ENCODE assay signal across 12 cellular contexts in genomic region chr20:49561806-49562205, GRCh38. TPM values are rescaled to one million over a fixed set of nuclear protein-coding genes. Genes with fewer than 3 reads are reported as not detected.
DNase-seq lines count a peak whose midpoint lies in the region; ATAC-seq, FAIRE-seq and TF ChIP-seq lines count a peak whose summit lies in the region.
"Had no signal": no experiment of that assay in that cellular context is flagged by ENCODE, and none has a peak within 500 bp of the region (broad histone marks: within the 10 kb centered on the region; RNA-seq: fewer than 3 reads in every experiment).

No MANE protein-coding gene starts in this region.

- H3K9me3 ChIP-seq in AG04450 (ENCODE audit: control insufficient read depth, insufficient read depth, low read length) = no peaks in the 10 kb centered on the region; the same call in 1 of the 2 replicates
- H3K9me3 ChIP-seq in iPS-18a (ENCODE audit: control insufficient read depth, low read depth, low read length) = no peaks in the 10 kb centered on the region
- no peaks in the 10 kb centered on the region for H3K9me3 ChIP-seq in psoas muscle

- H3K36me3 ChIP-seq in iPS-18a (ENCODE audit: control insufficient read depth, low read depth, low read length) (no peaks in the 10 kb centered on the region), psoas muscle (ENCODE audit: insufficient read depth in 1 of 2, low read depth in 1 of 2) (no peaks in the 10 kb centered on the region)

- H3K27me3 ChIP-seq in AG04450 (ENCODE audit: control insufficient read depth, insufficient read depth, low read length) = no peaks in the 10 kb centered on the region
- H3K27me3 ChIP-seq in iPS-18a (ENCODE audit: control insufficient read depth, insufficient read depth, low read length) = no peaks in the 10 kb centered on the region
- H3K27me3 ChIP-seq in psoas muscle (ENCODE audit: insufficient read depth in 3 of 3, low read length in 2 of 3) = peaks cover 0 to 17% (median 2%) of the 10 kb centered on the region in 3 donors

- peak overlapping the region; percentile 11 for H3K9ac ChIP-seq in iPS-18a (ENCODE audit: low read length)

- intact Hi-C loops in psoas muscle (cut with DNase I) = no loop called here

- H3K27ac ChIP-seq in AG04450 (ENCODE audit: low read depth, low read length) = peak overlapping the region; percentile 24
- H3K27ac ChIP-seq in iPS-18a (ENCODE audit: low read length) = no peak overlapping the region
- H3K27ac ChIP-seq in psoas muscle = peak overlapping the region; percentile 46

- H3K4me1 ChIP-seq in iPS-18a (ENCODE audit: control insufficient read depth, low read depth, low read length) (peaks cover 10% of the 10 kb centered on the region), psoas muscle (peaks cover 4% of the 10 kb centered on the region)

- CTCF ChIA-PET in AG04450 (lab: Charles Lee) = interaction anchor here (1.1 kb wide), 1 partner anchor 20 kb away, joined by 8 read pairs; no protein-coding TSS in a partner anchor

- no peak for FAIRE-seq in RCC 7860 (lab: Jason Lieb, UNC)

- POLR2A ChIA-PET in AG04450 (lab: Yijun Ruan, JAX) = no interaction called here

- H3K4me3 ChIP-seq in AG04450 (ENCODE audit: low read depth, low read length) = no peak overlapping the region
- H3K4me3 ChIP-seq in iPS-18a (ENCODE audit: low read length) = no peak overlapping the region
- H3K4me3 ChIP-seq in psoas muscle = no peak overlapping the region

- 43 to 46% (median 46%) methylated on average over 2 of the region's 2 CpGs for WGBS in psoas muscle, 3 donors

- TF ChIP-seq CTCF in AG04450 (IDR thresholded peaks at IDR 0.05; ENCODE audit: low read depth, low read length) (no peak), psoas muscle (IDR thresholded peaks at IDR 0.05) (no peak)

- DNase-seq in AG04450 (ENCODE audit: low read depth, low spot score) (no peak), RCC 7860 (ENCODE audit: low spot score) (peak; percentile 57), psoas muscle (no peak), SIG-M5 treated with dmso at 0.1 percent for 504 hours (lab: John Stamatoyannopoulos, UW; ENCODE audit: unreplicated experiment) (no peak), cerebellum (ENCODE audit: low spot score) (no peak), LoVo (ENCODE audit: low spot score) (no peak)
- no peak for DNase-seq in activated effector memory CD4-positive, alpha-beta T cell treated with Interleukin-2 at 50 U/mL for 16 hours
- DNase-seq: activated CD4-positive, alpha-beta T cell treated with anti-CD3 and anti-CD28 coated beads, Interleukin-2, amount 10 ng/mL, durations not matched to agents 7 days and 5 days; DMS 273 treated with DMSO at 0.1 percent for 48 hours; NCI-H1092 treated with DMSO at 0.1 percent for 48 hours; NCI-H446 had no signal

- ATAC-seq in psoas muscle = no peak

RNA-seq across cellular contexts. Expression of gene PTGIS, which starts 6.1 kb away (rescaled TPM):
- polyA plus RNA-seq in AG04450 (2011; rRNA removed) (8.1 TPM in 2 replicates), psoas muscle (1 to 10 TPM; 2.7 to 4.1 (median 3.6) TPM)
- polyA minus RNA-seq in AG04450 (2011; rRNA and poly(A)+ RNA removed) = 14.1 and 19.3 TPM in 2 replicates
- total RNA-seq in psoas muscle (10 to 100 TPM in 2 of 4 donors, 1 to 10 TPM in 2; 8.0 to 26.5 (median 13.3) TPM), cerebellum (9.7 TPM)
